ENCODE assay signal across 10 cellular contexts in genomic region chr1:19717467-19717866, GRCh38. TPM values are rescaled to one million over a fixed set of nuclear protein-coding genes. Genes with fewer than 3 reads are reported as not detected.
"Had no signal": no experiment of that assay in that cellular context is flagged by ENCODE, and none has a peak within 500 bp of the region (broad histone marks: within the 10 kb centered on the region; RNA-seq: fewer than 3 reads in every experiment).

No MANE protein-coding gene starts in this region.

- H3K36me3 ChIP-seq: HAP-1 had no signal

- FAIRE-seq: H1, H54, HepG2 had no signal

- H3K9me3 Mint-ChIP-seq: GM23338, HFFc6, IgD-negative memory B cell had no signal

- H3K27ac Mint-ChIP-seq: GM23338, HFFc6, IgD-negative memory B cell had no signal

- ATAC-seq: GM23338, HCT116, HepG2 had no signal

- H3K27me3 Mint-ChIP-seq: IgD-negative memory B cell had no signal

- H3K9me3 ChIP-seq: HAP-1 had no signal

- H2AFZ ChIP-seq: GM23338 had no signal

- H3K4me2 ChIP-seq: GM23338 had no signal

- H3K27ac ChIP-seq: HL-60 had no signal

- H3K4me3 Mint-ChIP-seq: GM23338, HFFc6, IgD-negative memory B cell had no signal

- H3K4me3 ChIP-seq: GM23338, HAP-1 had no signal

- DNase-seq: HFFc6 had no signal

RNA-seq across cellular contexts. Expression of gene HTR6, which starts 52.8 kb away (rescaled TPM):
- total RNA-seq: HFFc6, HT1080 had no signal
- polyA plus RNA-seq: HepG2, IgD-negative memory B cell had no signal
